1 cellular context compared by ENCODE assay signal in the genomic region with DNA sequence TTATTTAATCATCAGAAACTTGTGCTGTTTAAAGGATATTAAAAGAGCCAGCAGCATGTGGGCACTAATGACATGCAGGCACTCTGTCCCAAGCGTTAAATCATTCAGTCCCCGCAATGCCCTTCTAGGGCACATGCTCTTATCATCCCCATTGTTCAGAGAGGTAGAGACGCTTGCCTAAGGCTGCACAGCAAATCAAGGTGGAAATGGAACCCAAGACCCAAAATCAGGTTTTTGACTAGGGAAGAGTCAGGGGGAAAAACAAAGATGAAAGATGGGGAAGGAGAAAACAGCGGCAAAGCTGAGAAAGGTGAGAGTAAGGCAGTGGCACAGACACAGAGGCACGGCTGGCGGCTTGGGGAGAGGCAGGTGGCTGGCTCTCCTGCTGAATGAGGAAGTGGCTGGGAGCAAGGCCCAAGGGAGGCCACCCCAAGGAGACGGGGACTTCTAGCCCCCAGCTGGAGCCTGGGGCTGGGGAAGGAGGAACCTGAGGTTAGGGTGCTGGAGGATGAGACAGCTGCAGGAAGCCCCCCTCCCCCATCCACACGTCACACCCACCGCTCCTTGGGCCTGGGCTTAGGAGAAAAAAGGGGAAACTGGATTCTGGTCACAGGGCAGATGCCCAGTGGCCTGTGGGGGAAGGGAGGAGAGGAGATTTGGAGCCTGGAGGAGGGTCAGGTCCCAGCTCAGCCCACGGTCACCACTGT.
TF ChIP-seq lines count a peak whose summit lies in the region.

No MANE protein-coding gene starts in this region.

TF ChIP-seq in K562, 482 proteins besides CTCF, POLR2A, EP300 and RAD21 (continued from another document and continues in another):
- TF ChIP-seq FUS (optimal IDR thresholded peaks at IDR 0.05; ENCODE audit: low read depth, low read length) (no peak), FOXK2 (conservative IDR thresholded peaks at IDR 0.05 in 1 of 2, IDR thresholded peaks at IDR 0.05 in 1 of 2; ENCODE audit: low read depth in 2 of 2) (no peak), SMARCE1 (IDR thresholded peaks at IDR 0.05) (peak; percentile 75; the same call in 1 of the 2 replicates), ZNF197 (CRISPR knock-in tag; IDR thresholded peaks at IDR 0.05; ENCODE audit: low read depth) (0 out of 2 replicates have a peak, but pooled peaks have one; percentile 42), MYBL2 (IDR thresholded peaks at IDR 0.05; ENCODE audit: low read depth) (no peak), MYBL2 (CRISPR knock-in tag; IDR thresholded peaks at IDR 0.05; ENCODE audit: borderline replicate concordance) (no peak), ZNF143 (CRISPR knock-in tag; IDR thresholded peaks at IDR 0.05) (0 out of 2 replicates have a peak, but pooled peaks have one; percentile 28), SRF (CRISPR knock-in tag; IDR thresholded peaks at IDR 0.05) (no peak), ATF1 (CRISPR knock-in tag; IDR thresholded peaks at IDR 0.05) (no peak), ATF1 (tag; IDR thresholded peaks at IDR 0.05) (peak; percentile 81), ILF3 (IDR thresholded peaks at IDR 0.05; ENCODE audit: borderline replicate concordance) (no peak), MYNN (IDR thresholded peaks at IDR 0.05) (peak; percentile 62; the same call in 1 of the 2 replicates), MYNN (CRISPR knock-in tag; IDR thresholded peaks at IDR 0.05) (no peak), ESRRB (CRISPR knock-in tag; IDR thresholded peaks at IDR 0.05; ENCODE audit: borderline replicate concordance) (no peak), TAF1 (IDR thresholded peaks at IDR 0.05; ENCODE audit: control insufficient read depth, extremely low read depth, insufficient read depth, low read length, severe bottlenecking) (no peak), HNRNPK (IDR thresholded peaks at IDR 0.05; ENCODE audit: low read depth, low read length, poor library complexity, severe bottlenecking) (no peak), POLR3G (IDR thresholded peaks at IDR 0.05; ENCODE audit: extremely low read depth, insufficient read length, insufficient replicate concordance) (no peak), YY1 (IDR thresholded peaks at IDR 0.05; ENCODE audit: borderline replicate concordance in 1 of 3, control insufficient read depth in 1 of 3, extremely low read depth in 1 of 3, insufficient read depth in 3 of 3, insufficient read length in 1 of 3, insufficient replicate concordance in 2 of 3, low read depth in 1 of 3, low read length in 2 of 3) (no peak), NEUROD1 (IDR thresholded peaks at IDR 0.05; ENCODE audit: borderline replicate concordance, low read depth, low read length, partially characterized antibody) (peak; percentile 45), ZNF347 (CRISPR knock-in tag; IDR thresholded peaks at IDR 0.05; ENCODE audit: low read depth) (no peak), RFX7 (CRISPR knock-in tag; IDR thresholded peaks at IDR 0.05) (no peak), PTTG1 (tag; IDR thresholded peaks at IDR 0.05; ENCODE audit: low read depth) (no peak), KDM5B (IDR thresholded peaks at IDR 0.05; ENCODE audit: insufficient replicate concordance, low read depth, low read length) (no peak), ZNF41 (CRISPR knock-in tag; conservative IDR thresholded peaks at IDR 0.05) (no peak), KLF13 (tag; IDR thresholded peaks at IDR 0.05; ENCODE audit: borderline replicate concordance, low read depth) (no peak), ZNF175 (CRISPR knock-in tag; IDR thresholded peaks at IDR 0.05; ENCODE audit: low read depth) (no peak), ZNF507 (tag; conservative IDR thresholded peaks at IDR 0.05) (no peak), ZBED1 (IDR thresholded peaks at IDR 0.05) (no peak), RBM34 (IDR thresholded peaks at IDR 0.05; ENCODE audit: borderline replicate concordance, insufficient read depth, low read length) (no peak), ZNF644 (tag; IDR thresholded peaks at IDR 0.05; ENCODE audit: low read depth) (no peak), ETV5 (CRISPR knock-in tag; IDR thresholded peaks at IDR 0.05; ENCODE audit: low read depth) (no peak), TEAD2 (tag; IDR thresholded peaks at IDR 0.05) (no peak), ZNF785 (CRISPR knock-in tag; IDR thresholded peaks at IDR 0.05) (no peak), GABPB1 (CRISPR knock-in tag; IDR thresholded peaks at IDR 0.05) (peak; percentile 73; the same call in 1 of the 2 replicates), PHTF2 (CRISPR knock-in tag; IDR thresholded peaks at IDR 0.05) (no peak), L3MBTL2 (IDR thresholded peaks at IDR 0.05) (peak; percentile 44; the same call in 1 of the 2 replicates), JUND (IDR thresholded peaks at IDR 0.05; ENCODE audit: borderline replicate concordance, low read depth, low read length) (peak; percentile 40; the same call in 1 of the 2 replicates), JUND (tag; IDR thresholded peaks at IDR 0.05; ENCODE audit: borderline replicate concordance, low read depth, low read length) (no peak), KDM4B (IDR thresholded peaks at IDR 0.05; ENCODE audit: borderline replicate concordance in 2 of 2, low read depth in 1 of 2) (no peak; a peak in 1 of 4 replicates), ETV1 (tag; conservative IDR thresholded peaks at IDR 0.05; ENCODE audit: low read depth) (no peak)
- TF ChIP-seq, protein P1, sequence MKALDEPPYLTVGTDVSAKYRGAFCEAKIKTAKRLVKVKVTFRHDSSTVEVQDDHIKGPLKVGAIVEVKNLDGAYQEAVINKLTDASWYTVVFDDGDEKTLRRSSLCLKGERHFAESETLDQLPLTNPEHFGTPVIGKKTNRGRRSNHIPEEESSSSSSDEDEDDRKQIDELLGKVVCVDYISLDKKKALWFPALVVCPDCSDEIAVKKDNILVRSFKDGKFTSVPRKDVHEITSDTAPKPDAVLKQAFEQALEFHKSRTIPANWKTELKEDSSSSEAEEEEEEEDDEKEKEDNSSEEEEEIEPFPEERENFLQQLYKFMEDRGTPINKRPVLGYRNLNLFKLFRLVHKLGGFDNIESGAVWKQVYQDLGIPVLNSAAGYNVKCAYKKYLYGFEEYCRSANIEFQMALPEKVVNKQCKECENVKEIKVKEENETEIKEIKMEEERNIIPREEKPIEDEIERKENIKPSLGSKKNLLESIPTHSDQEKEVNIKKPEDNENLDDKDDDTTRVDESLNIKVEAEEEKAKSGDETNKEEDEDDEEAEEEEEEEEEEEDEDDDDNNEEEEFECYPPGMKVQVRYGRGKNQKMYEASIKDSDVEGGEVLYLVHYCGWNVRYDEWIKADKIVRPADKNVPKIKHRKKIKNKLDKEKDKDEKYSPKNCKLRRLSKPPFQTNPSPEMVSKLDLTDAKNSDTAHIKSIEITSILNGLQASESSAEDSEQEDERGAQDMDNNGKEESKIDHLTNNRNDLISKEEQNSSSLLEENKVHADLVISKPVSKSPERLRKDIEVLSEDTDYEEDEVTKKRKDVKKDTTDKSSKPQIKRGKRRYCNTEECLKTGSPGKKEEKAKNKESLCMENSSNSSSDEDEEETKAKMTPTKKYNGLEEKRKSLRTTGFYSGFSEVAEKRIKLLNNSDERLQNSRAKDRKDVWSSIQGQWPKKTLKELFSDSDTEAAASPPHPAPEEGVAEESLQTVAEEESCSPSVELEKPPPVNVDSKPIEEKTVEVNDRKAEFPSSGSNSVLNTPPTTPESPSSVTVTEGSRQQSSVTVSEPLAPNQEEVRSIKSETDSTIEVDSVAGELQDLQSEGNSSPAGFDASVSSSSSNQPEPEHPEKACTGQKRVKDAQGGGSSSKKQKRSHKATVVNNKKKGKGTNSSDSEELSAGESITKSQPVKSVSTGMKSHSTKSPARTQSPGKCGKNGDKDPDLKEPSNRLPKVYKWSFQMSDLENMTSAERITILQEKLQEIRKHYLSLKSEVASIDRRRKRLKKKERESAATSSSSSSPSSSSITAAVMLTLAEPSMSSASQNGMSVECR (CRISPR knock-in tag; IDR thresholded peaks at IDR 0.05): peak; percentile 83
- TF ChIP-seq, protein P2, sequence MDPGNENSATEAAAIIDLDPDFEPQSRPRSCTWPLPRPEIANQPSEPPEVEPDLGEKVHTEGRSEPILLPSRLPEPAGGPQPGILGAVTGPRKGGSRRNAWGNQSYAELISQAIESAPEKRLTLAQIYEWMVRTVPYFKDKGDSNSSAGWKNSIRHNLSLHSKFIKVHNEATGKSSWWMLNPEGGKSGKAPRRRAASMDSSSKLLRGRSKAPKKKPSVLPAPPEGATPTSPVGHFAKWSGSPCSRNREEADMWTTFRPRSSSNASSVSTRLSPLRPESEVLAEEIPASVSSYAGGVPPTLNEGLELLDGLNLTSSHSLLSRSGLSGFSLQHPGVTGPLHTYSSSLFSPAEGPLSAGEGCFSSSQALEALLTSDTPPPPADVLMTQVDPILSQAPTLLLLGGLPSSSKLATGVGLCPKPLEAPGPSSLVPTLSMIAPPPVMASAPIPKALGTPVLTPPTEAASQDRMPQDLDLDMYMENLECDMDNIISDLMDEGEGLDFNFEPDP (CRISPR knock-in tag; IDR thresholded peaks at IDR 0.05): no peak
- TF ChIP-seq, protein P3, sequence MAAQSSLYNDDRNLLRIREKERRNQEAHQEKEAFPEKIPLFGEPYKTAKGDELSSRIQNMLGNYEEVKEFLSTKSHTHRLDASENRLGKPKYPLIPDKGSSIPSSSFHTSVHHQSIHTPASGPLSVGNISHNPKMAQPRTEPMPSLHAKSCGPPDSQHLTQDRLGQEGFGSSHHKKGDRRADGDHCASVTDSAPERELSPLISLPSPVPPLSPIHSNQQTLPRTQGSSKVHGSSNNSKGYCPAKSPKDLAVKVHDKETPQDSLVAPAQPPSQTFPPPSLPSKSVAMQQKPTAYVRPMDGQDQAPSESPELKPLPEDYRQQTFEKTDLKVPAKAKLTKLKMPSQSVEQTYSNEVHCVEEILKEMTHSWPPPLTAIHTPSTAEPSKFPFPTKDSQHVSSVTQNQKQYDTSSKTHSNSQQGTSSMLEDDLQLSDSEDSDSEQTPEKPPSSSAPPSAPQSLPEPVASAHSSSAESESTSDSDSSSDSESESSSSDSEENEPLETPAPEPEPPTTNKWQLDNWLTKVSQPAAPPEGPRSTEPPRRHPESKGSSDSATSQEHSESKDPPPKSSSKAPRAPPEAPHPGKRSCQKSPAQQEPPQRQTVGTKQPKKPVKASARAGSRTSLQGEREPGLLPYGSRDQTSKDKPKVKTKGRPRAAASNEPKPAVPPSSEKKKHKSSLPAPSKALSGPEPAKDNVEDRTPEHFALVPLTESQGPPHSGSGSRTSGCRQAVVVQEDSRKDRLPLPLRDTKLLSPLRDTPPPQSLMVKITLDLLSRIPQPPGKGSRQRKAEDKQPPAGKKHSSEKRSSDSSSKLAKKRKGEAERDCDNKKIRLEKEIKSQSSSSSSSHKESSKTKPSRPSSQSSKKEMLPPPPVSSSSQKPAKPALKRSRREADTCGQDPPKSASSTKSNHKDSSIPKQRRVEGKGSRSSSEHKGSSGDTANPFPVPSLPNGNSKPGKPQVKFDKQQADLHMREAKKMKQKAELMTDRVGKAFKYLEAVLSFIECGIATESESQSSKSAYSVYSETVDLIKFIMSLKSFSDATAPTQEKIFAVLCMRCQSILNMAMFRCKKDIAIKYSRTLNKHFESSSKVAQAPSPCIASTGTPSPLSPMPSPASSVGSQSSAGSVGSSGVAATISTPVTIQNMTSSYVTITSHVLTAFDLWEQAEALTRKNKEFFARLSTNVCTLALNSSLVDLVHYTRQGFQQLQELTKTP (IDR thresholded peaks at IDR 0.05; ENCODE audit: low read depth in 1 of 2, partially characterized antibody in 2 of 2): peak in 1 of 2 experiments; percentile 35
- TF ChIP-seq, protein P4, sequence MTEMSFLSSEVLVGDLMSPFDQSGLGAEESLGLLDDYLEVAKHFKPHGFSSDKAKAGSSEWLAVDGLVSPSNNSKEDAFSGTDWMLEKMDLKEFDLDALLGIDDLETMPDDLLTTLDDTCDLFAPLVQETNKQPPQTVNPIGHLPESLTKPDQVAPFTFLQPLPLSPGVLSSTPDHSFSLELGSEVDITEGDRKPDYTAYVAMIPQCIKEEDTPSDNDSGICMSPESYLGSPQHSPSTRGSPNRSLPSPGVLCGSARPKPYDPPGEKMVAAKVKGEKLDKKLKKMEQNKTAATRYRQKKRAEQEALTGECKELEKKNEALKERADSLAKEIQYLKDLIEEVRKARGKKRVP (CRISPR knock-in tag; IDR thresholded peaks at IDR 0.05): no peak
- TF ChIP-seq, protein P5, sequence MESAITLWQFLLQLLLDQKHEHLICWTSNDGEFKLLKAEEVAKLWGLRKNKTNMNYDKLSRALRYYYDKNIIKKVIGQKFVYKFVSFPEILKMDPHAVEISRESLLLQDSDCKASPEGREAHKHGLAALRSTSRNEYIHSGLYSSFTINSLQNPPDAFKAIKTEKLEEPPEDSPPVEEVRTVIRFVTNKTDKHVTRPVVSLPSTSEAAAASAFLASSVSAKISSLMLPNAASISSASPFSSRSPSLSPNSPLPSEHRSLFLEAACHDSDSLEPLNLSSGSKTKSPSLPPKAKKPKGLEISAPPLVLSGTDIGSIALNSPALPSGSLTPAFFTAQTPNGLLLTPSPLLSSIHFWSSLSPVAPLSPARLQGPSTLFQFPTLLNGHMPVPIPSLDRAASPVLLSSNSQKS (CRISPR knock-in tag; IDR thresholded peaks at IDR 0.05): no peak
- TF ChIP-seq, protein P6, sequence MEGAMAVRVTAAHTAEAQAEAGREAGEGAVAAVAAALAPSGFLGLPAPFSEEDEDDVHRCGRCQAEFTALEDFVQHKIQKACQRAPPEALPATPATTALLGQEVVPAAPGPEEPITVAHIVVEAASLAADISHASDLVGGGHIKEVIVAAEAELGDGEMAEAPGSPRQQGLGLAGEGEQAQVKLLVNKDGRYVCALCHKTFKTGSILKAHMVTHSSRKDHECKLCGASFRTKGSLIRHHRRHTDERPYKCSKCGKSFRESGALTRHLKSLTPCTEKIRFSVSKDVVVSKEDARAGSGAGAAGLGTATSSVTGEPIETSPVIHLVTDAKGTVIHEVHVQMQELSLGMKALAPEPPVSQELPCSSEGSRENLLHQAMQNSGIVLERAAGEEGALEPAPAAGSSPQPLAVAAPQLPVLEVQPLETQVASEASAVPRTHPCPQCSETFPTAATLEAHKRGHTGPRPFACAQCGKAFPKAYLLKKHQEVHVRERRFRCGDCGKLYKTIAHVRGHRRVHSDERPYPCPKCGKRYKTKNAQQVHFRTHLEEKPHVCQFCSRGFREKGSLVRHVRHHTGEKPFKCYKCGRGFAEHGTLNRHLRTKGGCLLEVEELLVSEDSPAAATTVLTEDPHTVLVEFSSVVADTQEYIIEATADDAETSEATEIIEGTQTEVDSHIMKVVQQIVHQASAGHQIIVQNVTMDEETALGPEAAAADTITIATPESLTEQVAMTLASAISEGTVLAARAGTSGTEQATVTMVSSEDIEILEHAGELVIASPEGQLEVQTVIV (CRISPR knock-in tag; IDR thresholded peaks at IDR 0.05; ENCODE audit: borderline replicate concordance): no peak
- TF ChIP-seq, protein P7, sequence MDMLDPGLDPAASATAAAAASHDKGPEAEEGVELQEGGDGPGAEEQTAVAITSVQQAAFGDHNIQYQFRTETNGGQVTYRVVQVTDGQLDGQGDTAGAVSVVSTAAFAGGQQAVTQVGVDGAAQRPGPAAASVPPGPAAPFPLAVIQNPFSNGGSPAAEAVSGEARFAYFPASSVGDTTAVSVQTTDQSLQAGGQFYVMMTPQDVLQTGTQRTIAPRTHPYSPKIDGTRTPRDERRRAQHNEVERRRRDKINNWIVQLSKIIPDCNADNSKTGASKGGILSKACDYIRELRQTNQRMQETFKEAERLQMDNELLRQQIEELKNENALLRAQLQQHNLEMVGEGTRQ (CRISPR knock-in tag; IDR thresholded peaks at IDR 0.05): no peak
- TF ChIP-seq, protein P8, sequence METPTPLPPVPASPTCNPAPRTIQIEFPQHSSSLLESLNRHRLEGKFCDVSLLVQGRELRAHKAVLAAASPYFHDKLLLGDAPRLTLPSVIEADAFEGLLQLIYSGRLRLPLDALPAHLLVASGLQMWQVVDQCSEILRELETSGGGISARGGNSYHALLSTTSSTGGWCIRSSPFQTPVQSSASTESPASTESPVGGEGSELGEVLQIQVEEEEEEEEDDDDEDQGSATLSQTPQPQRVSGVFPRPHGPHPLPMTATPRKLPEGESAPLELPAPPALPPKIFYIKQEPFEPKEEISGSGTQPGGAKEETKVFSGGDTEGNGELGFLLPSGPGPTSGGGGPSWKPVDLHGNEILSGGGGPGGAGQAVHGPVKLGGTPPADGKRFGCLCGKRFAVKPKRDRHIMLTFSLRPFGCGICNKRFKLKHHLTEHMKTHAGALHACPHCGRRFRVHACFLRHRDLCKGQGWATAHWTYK (CRISPR knock-in tag; IDR thresholded peaks at IDR 0.05): no peak
